In the genomic region with DNA sequence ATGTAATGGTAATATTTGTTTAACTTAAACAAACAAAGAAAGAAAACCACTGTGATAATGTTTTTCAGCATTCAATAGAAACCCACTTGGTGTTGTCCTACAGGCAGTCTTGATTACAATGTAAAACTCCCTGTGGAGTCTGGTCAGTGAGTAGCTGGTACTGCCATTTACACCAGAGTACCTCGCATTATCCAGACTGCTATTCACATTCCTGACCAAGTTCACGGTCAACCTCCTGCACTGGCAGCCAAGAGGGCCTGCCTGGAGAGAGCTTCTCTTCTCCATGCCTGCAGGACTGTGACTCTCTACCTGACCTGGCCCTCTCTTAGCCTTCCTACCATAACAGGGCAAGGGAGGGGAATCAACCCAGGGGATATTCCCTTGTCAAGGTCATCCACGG, we compare ENCODE assay signal across 18 cellular contexts.
"Had no signal": no experiment of that assay in that cellular context is flagged by ENCODE, and none has a peak within 500 bp of the region (broad histone marks: within the 10 kb centered on the region; RNA-seq: fewer than 3 reads in every experiment).

No MANE protein-coding gene starts in this region.

- H3K9me3 ChIP-seq: ovary, testis had no signal

- H3K27ac Mint-ChIP-seq: activated naive CD4-positive, alpha-beta T cell treated with anti-CD3 and anti-CD28 coated beads, Interleukin-2, amount 50 U/mL, for 72 hours; mesothelial cell of epicardium; stimulated activated naive CD8-positive, alpha-beta T cell treated with anti-CD3 and anti-CD28 coated beads, Interleukin-15, amount 100 ng/mL, for 72 hours had no signal

- H3K4me1 ChIP-seq: testis had no signal

- H3K9me3 Mint-ChIP-seq: activated naive CD4-positive, alpha-beta T cell treated with anti-CD3 and anti-CD28 coated beads, Interleukin-2, amount 50 U/mL, for 72 hours; neural crest cell; stimulated activated naive CD8-positive, alpha-beta T cell treated with anti-CD3 and anti-CD28 coated beads, Interleukin-15, amount 100 ng/mL, for 72 hours had no signal

- H3K36me3 ChIP-seq: brain microvascular endothelial cell, ovary had no signal

- H3K27me3 ChIP-seq: ovary, testis had no signal

- H3K27ac ChIP-seq: brain microvascular endothelial cell, epithelial cell of prostate, hepatocyte, ovary, testis had no signal

- H3K4me2 ChIP-seq: hepatocyte had no signal

- DNase-seq: activated CD4-positive, alpha-beta T cell treated with anti-CD3 and anti-CD28 coated beads, Interleukin-2, amount 50 U/mL, for 4 hours; activated effector memory CD4-positive, alpha-beta T cell treated with anti-CD3 and anti-CD28 coated beads, Interleukin-2, amount 50 U/mL, for 16 hours; activated T-cell treated with anti-CD3 and anti-CD28 coated beads, Interleukin-2, amount 50 U/mL, for 1 hour; amniotic stem cell; brain microvascular endothelial cell; effector memory CD4-positive, alpha-beta T cell; ovary; retina; stimulated activated CD4-positive, alpha-beta T cell treated with anti-CD3 and anti-CD28 coated beads, Interleukin-15, amount 100 ng/mL, for 24 hours; stimulated activated CD4-positive, alpha-beta T cell treated with anti-CD3 and anti-CD28 coated beads, Interleukin-4, amount 100 ng/mL, for 4 hours; stimulated activated naive CD8-positive, alpha-beta T cell treated with anti-CD3 and anti-CD28 coated beads, Interleukin-15, amount 100 ng/mL, for 72 hours; testis had no signal

- ATAC-seq: activated CD4-positive, CD25-positive, alpha-beta regulatory T cell treated with anti-CD3 and anti-CD28 coated beads, Interleukin-2, amount 50 U/mL, for 24 hours; activated naive CD4-positive, alpha-beta T cell treated with anti-CD3 and anti-CD28 coated beads, Interleukin-2, amount 50 U/mL, for 72 hours; stimulated activated naive CD8-positive, alpha-beta T cell treated with anti-CD3 and anti-CD28 coated beads, Interleukin-15, amount 100 ng/mL, for 72 hours had no signal

- H3K4me3 Mint-ChIP-seq: mesothelial cell of epicardium; neural crest cell; stimulated activated naive CD8-positive, alpha-beta T cell treated with anti-CD3 and anti-CD28 coated beads, Interleukin-15, amount 100 ng/mL, for 72 hours had no signal

- H3K79me2 ChIP-seq: hepatocyte had no signal

- H3K4me3 ChIP-seq: hepatocyte, ovary, testis had no signal

- H2AFZ ChIP-seq: hepatocyte had no signal
